1 cellular context compared by ENCODE assay signal in genomic region chr17:18108400-18109312, GRCh38.
TF ChIP-seq lines count a peak whose summit lies in the region.

Gene MYO15A, plus strand, starts transcription at chr17:18108756. Its CDS starts 10,045 bp downstream, at chr17:18118801.

TF ChIP-seq in HEK293, 187 proteins besides CTCF, POLR2A, EP300 and RAD21 (continued from another document):
- TF ChIP-seq ZNF148 (tag by site-specific recombination; IDR thresholded peaks at IDR 0.05; ENCODE audit: borderline replicate concordance), result no peak
- TF ChIP-seq ZBTB10 (tag by site-specific recombination; IDR thresholded peaks at IDR 0.05), result no peak
- TF ChIP-seq ZBTB48 (tag by site-specific recombination; IDR thresholded peaks at IDR 0.05), result no peak
- no peak for TF ChIP-seq ZNF513 (tag by site-specific recombination; IDR thresholded peaks at IDR 0.05)
